In the genomic region with DNA sequence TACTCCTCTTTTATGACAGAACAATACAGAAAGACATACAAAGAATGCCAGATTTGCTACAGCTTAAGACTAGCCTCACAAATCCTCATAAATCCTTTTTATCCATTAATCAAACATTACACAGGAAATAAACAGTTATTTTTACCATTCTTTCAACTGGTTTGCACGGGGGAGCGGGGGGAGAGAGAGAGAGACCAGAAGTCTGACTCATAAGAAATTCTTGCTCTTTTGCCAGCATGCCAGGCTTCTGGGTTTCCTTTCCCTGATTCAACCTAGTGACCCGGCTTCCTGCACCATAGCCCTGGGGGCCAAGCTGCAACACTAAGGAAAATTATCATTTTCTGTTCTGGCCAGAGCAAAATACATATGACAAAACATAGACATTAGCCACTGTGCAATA, we compare ENCODE assay signal across 10 cellular contexts. TPM values are rescaled to one million over a fixed set of nuclear protein-coding genes. Genes with fewer than 3 reads are reported as not detected.
DNase-seq lines count a peak whose midpoint lies in the region; ATAC-seq and TF ChIP-seq lines count a peak whose summit lies in the region.
"Had no signal": no experiment of that assay in that cellular context is flagged by ENCODE, and none has a peak within 500 bp of the region (broad histone marks: within the 10 kb centered on the region; RNA-seq: fewer than 3 reads in every experiment).

No MANE protein-coding gene starts in this region.

- ATAC-seq in HG03521 (IDR thresholded peaks at IDR 0.05; ENCODE audit: unreplicated experiment) = no peak

- POLR2A ChIA-PET in activated CD4-positive, alpha-beta T cell treated with anti-CD3 and anti-CD28 coated beads, Interleukin-2, amount 10 ng/mL, durations not matched to agents 7 days and 5 days (lab: Charles Lee) = no interaction called here

- H3K36me3 ChIP-seq in adrenal gland (replicated peaks in 1 of 2) = no peaks in the 10 kb centered on the region
- no peaks in the 10 kb centered on the region for H3K36me3 ChIP-seq in tibial artery
- H3K36me3 ChIP-seq: transverse colon had no signal

- CTCF ChIA-PET in activated CD4-positive, alpha-beta T cell treated with anti-CD3 and anti-CD28 coated beads, Interleukin-2, amount 10 ng/mL, durations not matched to agents 7 days and 5 days (lab: Charles Lee) = no interaction called here

- no peak for TF ChIP-seq POLR2A in adrenal gland (IDR thresholded peaks at IDR 0.05)

- no peaks in the 10 kb centered on the region for H3K36me3 Mint-ChIP-seq in HFFc6 (ENCODE audit: low read depth)
- no peaks in the 10 kb centered on the region for H3K36me3 Mint-ChIP-seq in activated CD4-positive, alpha-beta T cell treated with anti-CD3 and anti-CD28 coated beads, Interleukin-2, amount 10 ng/mL, durations not matched to agents 7 days and 5 days (ENCODE audit: low read depth)

- WGBS in adrenal gland, 4 donors = 8 to 50% (median 29%) methylated on average over 3 of the region's 3 CpGs

- H3K4me1 Mint-ChIP-seq in HFFc6 (ENCODE audit: low read depth) = peaks cover 31% of the 10 kb centered on the region
- H3K4me1 Mint-ChIP-seq in activated CD4-positive, alpha-beta T cell treated with anti-CD3 and anti-CD28 coated beads, Interleukin-2, amount 10 ng/mL, durations not matched to agents 7 days and 5 days = peaks cover 3% of the 10 kb centered on the region

- H3K9me3 ChIP-seq in adrenal gland (replicated peaks in 1 of 3) (peaks cover 0 to 8% (median 2%) of the 10 kb centered on the region in 3 donors), tibial artery (no peaks in the 10 kb centered on the region)
- H3K9me3 ChIP-seq: transverse colon had no signal

- peaks cover 6% of the 10 kb centered on the region; the same call in 1 of the 2 replicates for H3K9me3 Mint-ChIP-seq in HFFc6
- peaks cover 16% of the 10 kb centered on the region for H3K9me3 Mint-ChIP-seq in activated CD4-positive, alpha-beta T cell treated with anti-CD3 and anti-CD28 coated beads, Interleukin-2, amount 10 ng/mL, durations not matched to agents 7 days and 5 days

- peak overlapping the region; percentile 64 for H3K27ac Mint-ChIP-seq in HFFc6
- no peak overlapping the region for H3K27ac Mint-ChIP-seq in activated CD4-positive, alpha-beta T cell treated with anti-CD3 and anti-CD28 coated beads, Interleukin-2, amount 10 ng/mL, durations not matched to agents 7 days and 5 days

- H3K27me3 Mint-ChIP-seq in HFFc6 (ENCODE audit: insufficient read depth) = no peaks in the 10 kb centered on the region; the same call in 1 of the 2 replicates
- no peaks in the 10 kb centered on the region for H3K27me3 Mint-ChIP-seq in activated CD4-positive, alpha-beta T cell treated with anti-CD3 and anti-CD28 coated beads, Interleukin-2, amount 10 ng/mL, durations not matched to agents 7 days and 5 days

- peak overlapping the region; percentile 39; the same call in 1 of the 2 replicates for H3K4me3 Mint-ChIP-seq in HFFc6
- H3K4me3 Mint-ChIP-seq in activated CD4-positive, alpha-beta T cell treated with anti-CD3 and anti-CD28 coated beads, Interleukin-2, amount 10 ng/mL, durations not matched to agents 7 days and 5 days = no peak overlapping the region

- H3K4me3 ChIP-seq in adrenal gland = no peak overlapping the region
- no peak overlapping the region for H3K4me3 ChIP-seq in fibroblast of villous mesenchyme (ENCODE audit: low read depth, low read length)
- no peak overlapping the region for H3K4me3 ChIP-seq in tibial artery
- H3K4me3 ChIP-seq: transverse colon had no signal

- DNase-seq in HFFc6 (peak; percentile 50), adrenal gland (peak; percentile 34 to 80 (median 70)), fibroblast of villous mesenchyme (ENCODE audit: low read depth) (peak; percentile 55), tibial artery (peak in 1 of 2 donors; percentile 22), NCI-H82 (lab: John Stamatoyannopoulos, UW) (no peak), SIG-M5 (lab: John Stamatoyannopoulos, UW) (no peak)
- DNase-seq in activated CD4-positive, alpha-beta T cell treated with anti-CD3 and anti-CD28 coated beads, Interleukin-2, amount 10 ng/mL, durations not matched to agents 7 days and 5 days = no peak
- DNase-seq: NCI-H187 treated with DMSO at 0.1 percent for 48 hours, transverse colon had no signal

- TF ChIP-seq CTCF in HFFc6 (IDR thresholded peaks at IDR 0.05) (no peak), adrenal gland (IDR thresholded peaks at IDR 0.05) (no peak), fibroblast of villous mesenchyme (IDR thresholded peaks at IDR 0.05; ENCODE audit: insufficient read depth, low read depth, low read length) (no peak), tibial artery (IDR thresholded peaks at IDR 0.05) (no peak)

- H3K27me3 ChIP-seq in adrenal gland (no peaks in the 10 kb centered on the region), tibial artery (no peaks in the 10 kb centered on the region)
- H3K27me3 ChIP-seq: transverse colon had no signal

- H3K27ac ChIP-seq in adrenal gland (peak overlapping the region in 1 of 5 donors; percentile 3), tibial artery (peak overlapping the region; percentile 44 to 60)
- H3K27ac ChIP-seq: transverse colon had no signal

- H3K4me1 ChIP-seq in adrenal gland (replicated peaks in 1 of 2) (no peaks in the 10 kb centered on the region), tibial artery (peaks cover 0 to 14% (median 0%) of the 10 kb centered on the region in 4 donors)
- H3K4me1 ChIP-seq: transverse colon had no signal

- intact Hi-C loops in adrenal gland (cut with DNase I) = no loop called here
- intact Hi-C loops in tibial artery (cut with DNase I; ENCODE audit: low total_unique reads) = loop anchor here (10.0 kb wide), 1 partner anchor 546 kb away; no protein-coding TSS in a partner anchor

RNA-seq across cellular contexts. Expression of gene RRAGB, which starts 6.8 kb away (rescaled TPM):
- 10 to 100 TPM; 10.9 to 17.2 (median 12.7) TPM for total RNA-seq in HFFc6 (2021; fragmentation: NEBNext Ultra II Directional; extraction: Animal tissue kit (Norgen Biotek cat#: 25700))
- total RNA-seq in adrenal gland = 100 to 1,000 TPM in 1 of 8 donors, 10 to 100 TPM in 7; 12.6 to 215 (median 22.2) TPM
- polyA plus RNA-seq in adrenal gland = 10 to 100 TPM; 20.9 to 26.8 (median 26.4) TPM
- 23.5 and 25.0 TPM in 2 replicates for total RNA-seq in fibroblast of villous mesenchyme
- total RNA-seq in activated CD4-positive, alpha-beta T cell treated with anti-CD3 and anti-CD28 coated beads, Interleukin-2, amount 10 ng/mL, durations not matched to agents 7 days and 5 days = 1 to 10 TPM; 6.6 to 7.3 TPM

Comparison
In these comparisons a context has a peak if more than half of its experiments do, and no peak if none do; other contexts are left out.
1. DNase-seq: peak in HFFc6 (single experiment), adrenal gland (7 of 7) and fibroblast of villous mesenchyme (single experiment); none in NCI-H82 (single experiment), SIG-M5 (single experiment) and activated CD4-positive, alpha-beta T cell treated with anti-CD3 and anti-CD28 coated beads, Interleukin-2, amount 10 ng/mL, durations not matched to agents 7 days and 5 days (single experiment).